In genomic region chr12:88242161-88242925, GRCh38 we compare ENCODE assay signal across 8 cellular contexts.
DNase-seq lines count a peak whose midpoint lies in the region; ATAC-seq lines count a peak whose summit lies in the region.

No MANE protein-coding gene starts in this region.

- H3K4me1 ChIP-seq in adipocyte (ENCODE audit: control insufficient read depth, insufficient read depth, low read length) (peaks cover 45% of the 10 kb centered on the region), mesenchymal stem cell (ENCODE audit: control insufficient read depth, insufficient read depth, low read depth, low read length) (no peaks in the 10 kb centered on the region)

- H3K14ac ChIP-seq in mesenchymal stem cell (ENCODE audit: low read length in 2 of 2): no peak overlapping the region

- H3K18ac ChIP-seq in mesenchymal stem cell (ENCODE audit: low read depth in 1 of 2, low read length in 2 of 2): no peak overlapping the region

- no peak overlapping the region for H2BK15ac ChIP-seq in mesenchymal stem cell (ENCODE audit: low read depth, poor library complexity, severe bottlenecking)

- peak overlapping the region in 1 of 2 experiments; percentile 85 for H3K4ac ChIP-seq in mesenchymal stem cell (ENCODE audit: low read depth in 1 of 2, low read length in 2 of 2)

- H3K9me3 ChIP-seq in adipocyte (ENCODE audit: control insufficient read depth, low read length): peaks cover 4% of the 10 kb centered on the region
- H3K9me3 ChIP-seq in mesenchymal stem cell (ENCODE audit: control insufficient read depth, low read length): peaks cover 5% of the 10 kb centered on the region

- H3K4me3 ChIP-seq in adipocyte (ENCODE audit: low read length) (peak overlapping the region; percentile 41), mesenchymal stem cell (ENCODE audit: insufficient read depth in 1 of 2, low read depth in 1 of 2, low read length in 2 of 2) (peak overlapping the region in 1 of 2 experiments; percentile 25)

- H4K8ac ChIP-seq in mesenchymal stem cell (ENCODE audit: low read length): no peak overlapping the region

- H2AK5ac ChIP-seq in mesenchymal stem cell (ENCODE audit: low read length, severe bottlenecking): no peak overlapping the region

- H2BK5ac ChIP-seq in mesenchymal stem cell (ENCODE audit: low read depth, low read length, poor library complexity, severe bottlenecking): no peak overlapping the region

- H3K36me3 ChIP-seq in adipocyte (ENCODE audit: control insufficient read depth, insufficient read depth, low read length, severe bottlenecking) (no peaks in the 10 kb centered on the region), mesenchymal stem cell (ENCODE audit: control insufficient read depth in 1 of 2, insufficient read depth in 2 of 2, low read depth in 1 of 2, low read length in 2 of 2) (no peaks in the 10 kb centered on the region)

- H3K9ac ChIP-seq in adipocyte (ENCODE audit: low read length) (peak overlapping the region; percentile 63), mesenchymal stem cell (ENCODE audit: low read length) (peak overlapping the region; percentile 84)

- peak overlapping the region; percentile 63 for H3K27ac ChIP-seq in mesenchymal stem cell (ENCODE audit: low read length, poor library complexity, severe bottlenecking)

- H3K4me2 ChIP-seq in mesenchymal stem cell (ENCODE audit: low read length, poor library complexity, severe bottlenecking): no peak overlapping the region

- peak; percentile 55 for ATAC-seq in HG02885 (IDR thresholded peaks at IDR 0.05; ENCODE audit: poor library complexity, unreplicated experiment)
- ATAC-seq in HG03571 (IDR thresholded peaks at IDR 0.05; ENCODE audit: unreplicated experiment): no peak

- no peak overlapping the region for H2AFZ ChIP-seq in mesenchymal stem cell (ENCODE audit: low read depth, low read length)

- H3K79me1 ChIP-seq in mesenchymal stem cell (replicated peaks; ENCODE audit: low read length, poor library complexity, severe bottlenecking): no peaks in the 10 kb centered on the region

- H2BK12ac ChIP-seq in mesenchymal stem cell (ENCODE audit: low read length in 2 of 2): no peak overlapping the region

- H4K91ac ChIP-seq in mesenchymal stem cell (ENCODE audit: low read length): no peak overlapping the region

- 45% methylated on average over 1 of the region's 2 CpGs for WGBS in mesenchymal stem cell

- no peak overlapping the region for H3K23ac ChIP-seq in mesenchymal stem cell (ENCODE audit: low read length in 2 of 2)

- no peaks in the 10 kb centered on the region for H3K27me3 ChIP-seq in adipocyte (replicated peaks; ENCODE audit: control insufficient read depth, insufficient read depth, low read length)
- no peaks in the 10 kb centered on the region for H3K27me3 ChIP-seq in mesenchymal stem cell (ENCODE audit: control insufficient read depth in 1 of 2, insufficient read depth in 1 of 2, low read length in 2 of 2)

- H2BK120ac ChIP-seq in mesenchymal stem cell (ENCODE audit: low read depth, low read length): no peak overlapping the region

- DNase-seq in EL (peak; percentile 96), adipocyte (ENCODE audit: low read depth) (peak; percentile 77), mesenchymal stem cell (peak; percentile 90), DMS79 (lab: John Stamatoyannopoulos, UW) (no peak), NK-92 (lab: John Stamatoyannopoulos, UW; ENCODE audit: unreplicated experiment) (no peak), SIG-M5 (lab: John Stamatoyannopoulos, UW) (no peak)

Comparison
In these comparisons a context has a peak if more than half of its experiments do, and no peak if none do; other contexts are left out.
1. DNase-seq: peak in EL (single experiment), adipocyte (single experiment) and mesenchymal stem cell (single experiment); none in DMS79 (single experiment), NK-92 (single experiment) and SIG-M5 (single experiment).